In the genomic region with DNA sequence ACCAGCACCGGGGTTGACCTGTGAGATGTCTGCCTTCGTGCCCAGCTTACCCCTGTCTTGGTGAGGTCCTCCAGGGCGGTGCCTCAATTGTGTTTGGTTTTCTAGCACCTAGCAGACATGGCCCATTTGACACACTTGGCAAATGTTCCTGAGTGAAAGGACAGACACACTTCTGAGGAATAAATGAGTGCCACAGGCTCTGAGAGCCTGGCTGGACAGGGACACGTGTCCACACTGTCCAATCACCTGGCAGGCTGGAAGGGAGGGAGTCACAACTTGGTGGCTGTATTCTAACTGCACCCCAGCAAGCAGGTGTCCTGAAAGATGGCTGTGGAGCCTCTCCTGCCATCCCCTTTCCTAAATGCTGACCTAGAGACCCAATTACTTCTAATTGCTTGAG, we compare ENCODE assay signal across 15 cellular contexts. TPM values are rescaled to one million over a fixed set of nuclear protein-coding genes. Genes with fewer than 3 reads are reported as not detected.
DNase-seq lines count a peak whose midpoint lies in the region; ATAC-seq and TF ChIP-seq lines count a peak whose summit lies in the region.
"Had no signal": no experiment of that assay in that cellular context is flagged by ENCODE, and none has a peak within 500 bp of the region (broad histone marks: within the 10 kb centered on the region; RNA-seq: fewer than 3 reads in every experiment).

No MANE protein-coding gene starts in this region.

- no peak for DNase-seq in activated CD4-positive, alpha-beta T cell treated with anti-CD3 and anti-CD28 coated beads, Interleukin-2, amount 10 ng/mL, durations not matched to agents 7 days and 5 days
- DNase-seq in activated CD4-positive, alpha-beta T cell treated with anti-CD3 and anti-CD28 coated beads, Interleukin-2, amount 50 U/mL, for 48 hours, result no peak
- DNase-seq in Peyer's patch (no peak), esophagus muscularis mucosa (ENCODE audit: extremely low spot score) (no peak), RPMI8226 (no peak), posterior vena cava (ENCODE audit: low spot score) (no peak), WTC11 (ENCODE audit: low spot score) (no peak)
- DNase-seq: foreskin keratinocyte, NCI-H2081 treated with DMSO at 0.1 percent for 48 hours, nephron progenitor cell had no signal

- 92% methylated on average over 2 of the region's 4 CpGs for WGBS in esophagus muscularis mucosa

- H3K9me3 ChIP-seq in Peyer's patch (no peaks in the 10 kb centered on the region), esophagus muscularis mucosa (no peaks in the 10 kb centered on the region)

- no peak for ATAC-seq in stimulated activated memory B cell treated with anti-CD40 and anti-IgM and Interleukin-4, amounts not matched to agents 10 μg/mL and 1 μg/mL and 100 μg/mL, for 72 hours
- ATAC-seq in WTC11, result no peak
- ATAC-seq: foreskin keratinocyte, SK-N-SH treated with all-trans-retinoic acid at 6 μM for 48 hours had no signal

- peaks cover 82% of the 10 kb centered on the region for H3K4me1 Mint-ChIP-seq in activated CD4-positive, alpha-beta T cell treated with anti-CD3 and anti-CD28 coated beads, Interleukin-2, amount 10 ng/mL, durations not matched to agents 7 days and 5 days
- peaks cover 86% of the 10 kb centered on the region for H3K4me1 Mint-ChIP-seq in stimulated activated memory B cell treated with anti-CD40 and anti-IgM and Interleukin-4, amounts not matched to agents 10 μg/mL and 1 μg/mL and 100 μg/mL, for 72 hours
- peaks cover 19% of the 10 kb centered on the region for H3K4me1 Mint-ChIP-seq in WTC11

- H3K36me3 Mint-ChIP-seq in activated CD4-positive, alpha-beta T cell treated with anti-CD3 and anti-CD28 coated beads, Interleukin-2, amount 10 ng/mL, durations not matched to agents 7 days and 5 days (ENCODE audit: low read depth), result peaks cover 61% of the 10 kb centered on the region
- peaks cover 70% of the 10 kb centered on the region for H3K36me3 Mint-ChIP-seq in stimulated activated memory B cell treated with anti-CD40 and anti-IgM and Interleukin-4, amounts not matched to agents 10 μg/mL and 1 μg/mL and 100 μg/mL, for 72 hours
- H3K36me3 Mint-ChIP-seq in WTC11, result peaks cover 5% of the 10 kb centered on the region; the same call in 1 of the 2 replicates

- H3K27ac ChIP-seq in Peyer's patch, result peak overlapping the region; percentile 65 to 100 (median 98)
- H3K27ac ChIP-seq in esophagus muscularis mucosa (replicated peaks in 1 of 4), result peak overlapping the region; percentile 83 to 99 (median 93)
- H3K27ac ChIP-seq: foreskin keratinocyte had no signal

- peaks cover 47 to 96% (median 59%) of the 10 kb centered on the region in 4 donors for H3K4me1 ChIP-seq in Peyer's patch
- peaks cover 92 to 100% (median 97%) of the 10 kb centered on the region in 4 donors for H3K4me1 ChIP-seq in esophagus muscularis mucosa

- TF ChIP-seq EP300 in esophagus muscularis mucosa (IDR thresholded peaks at IDR 0.05), result no peak

- no peak overlapping the region for H3K4me3 Mint-ChIP-seq in activated CD4-positive, alpha-beta T cell treated with anti-CD3 and anti-CD28 coated beads, Interleukin-2, amount 10 ng/mL, durations not matched to agents 7 days and 5 days
- peak overlapping the region; percentile 70 for H3K4me3 Mint-ChIP-seq in stimulated activated memory B cell treated with anti-CD40 and anti-IgM and Interleukin-4, amounts not matched to agents 10 μg/mL and 1 μg/mL and 100 μg/mL, for 72 hours
- H3K4me3 Mint-ChIP-seq in WTC11, result no peak overlapping the region
- H3K4me3 Mint-ChIP-seq: nephron progenitor cell had no signal

- TF ChIP-seq POLR2A in Peyer's patch (IDR thresholded peaks at IDR 0.05) (no peak), esophagus muscularis mucosa (IDR thresholded peaks at IDR 0.05; ENCODE audit: low read depth) (no peak)

- peak overlapping the region; percentile 77 for H3K27ac Mint-ChIP-seq in activated CD4-positive, alpha-beta T cell treated with anti-CD3 and anti-CD28 coated beads, Interleukin-2, amount 10 ng/mL, durations not matched to agents 7 days and 5 days
- H3K27ac Mint-ChIP-seq in stimulated activated memory B cell treated with anti-CD40 and anti-IgM and Interleukin-4, amounts not matched to agents 10 μg/mL and 1 μg/mL and 100 μg/mL, for 72 hours, result peak overlapping the region; percentile 90
- no peak overlapping the region; the same call in 1 of the 2 replicates for H3K27ac Mint-ChIP-seq in WTC11

- H3K4me3 ChIP-seq in Peyer's patch (no peak overlapping the region), esophagus muscularis mucosa (no peak overlapping the region)
- H3K4me3 ChIP-seq: skin epidermis had no signal

- TF ChIP-seq CTCF in Peyer's patch (IDR thresholded peaks at IDR 0.05), result no peak
- TF ChIP-seq CTCF in esophagus muscularis mucosa (IDR thresholded peaks at IDR 0.05), result no peak
- no peak for TF ChIP-seq CTCF in WTC11 (IDR thresholded peaks at IDR 0.05)

- H3K27me3 ChIP-seq in Peyer's patch (no peaks in the 10 kb centered on the region), esophagus muscularis mucosa (no peaks in the 10 kb centered on the region)
- H3K27me3 ChIP-seq: foreskin keratinocyte had no signal

- H3K36me3 ChIP-seq in Peyer's patch (peaks cover 0 to 3% (median 0%) of the 10 kb centered on the region in 3 donors), esophagus muscularis mucosa (peaks cover 0 to 3% (median 0%) of the 10 kb centered on the region in 4 donors)

- H3K27me3 Mint-ChIP-seq in activated CD4-positive, alpha-beta T cell treated with anti-CD3 and anti-CD28 coated beads, Interleukin-2, amount 10 ng/mL, durations not matched to agents 7 days and 5 days, result no peaks in the 10 kb centered on the region
- no peaks in the 10 kb centered on the region for H3K27me3 Mint-ChIP-seq in stimulated activated memory B cell treated with anti-CD40 and anti-IgM and Interleukin-4, amounts not matched to agents 10 μg/mL and 1 μg/mL and 100 μg/mL, for 72 hours
- H3K27me3 Mint-ChIP-seq in WTC11 (ENCODE audit: low read depth), result no peaks in the 10 kb centered on the region

- intact Hi-C loops in esophagus muscularis mucosa (cut with DNase I), result no loop called here
- intact Hi-C loops in posterior vena cava (cut with DNase I), result no loop called here

- POLR2A ChIA-PET in activated CD4-positive, alpha-beta T cell treated with anti-CD3 and anti-CD28 coated beads, Interleukin-2, amount 10 ng/mL, durations not matched to agents 7 days and 5 days (lab: Charles Lee), result no interaction called here
- POLR2A ChIA-PET in WTC11 (lab: Charles Lee), result no interaction called here

- H3K9me3 Mint-ChIP-seq in activated CD4-positive, alpha-beta T cell treated with anti-CD3 and anti-CD28 coated beads, Interleukin-2, amount 10 ng/mL, durations not matched to agents 7 days and 5 days, result no peaks in the 10 kb centered on the region
- H3K9me3 Mint-ChIP-seq in stimulated activated memory B cell treated with anti-CD40 and anti-IgM and Interleukin-4, amounts not matched to agents 10 μg/mL and 1 μg/mL and 100 μg/mL, for 72 hours, result no peaks in the 10 kb centered on the region
- no peaks in the 10 kb centered on the region for H3K9me3 Mint-ChIP-seq in WTC11
- H3K9me3 Mint-ChIP-seq: nephron progenitor cell had no signal

- CTCF ChIA-PET in activated CD4-positive, alpha-beta T cell treated with anti-CD3 and anti-CD28 coated beads, Interleukin-2, amount 10 ng/mL, durations not matched to agents 7 days and 5 days (lab: Charles Lee), result interaction anchor here (1.9 kb wide), 1 partner anchor 17 kb away, joined by 4 read pairs; no protein-coding TSS in a partner anchor
- CTCF ChIA-PET in WTC11 (lab: Charles Lee), result interaction anchor here (0.6 to 0.8 kb wide), 2 partner anchors 73 to 197 kb away, joined by 3 read pairs; no protein-coding TSS in a partner anchor

TF ChIP-seq in WTC11, 78 proteins besides CTCF, POLR2A, EP300 and RAD21:
- TF ChIP-seq ZNF416 (CRISPR knock-in tag; IDR thresholded peaks at IDR 0.05) (no peak), JAZF1 (CRISPR knock-in tag; IDR thresholded peaks at IDR 0.05) (no peak)
- TF ChIP-seq, protein P1, sequence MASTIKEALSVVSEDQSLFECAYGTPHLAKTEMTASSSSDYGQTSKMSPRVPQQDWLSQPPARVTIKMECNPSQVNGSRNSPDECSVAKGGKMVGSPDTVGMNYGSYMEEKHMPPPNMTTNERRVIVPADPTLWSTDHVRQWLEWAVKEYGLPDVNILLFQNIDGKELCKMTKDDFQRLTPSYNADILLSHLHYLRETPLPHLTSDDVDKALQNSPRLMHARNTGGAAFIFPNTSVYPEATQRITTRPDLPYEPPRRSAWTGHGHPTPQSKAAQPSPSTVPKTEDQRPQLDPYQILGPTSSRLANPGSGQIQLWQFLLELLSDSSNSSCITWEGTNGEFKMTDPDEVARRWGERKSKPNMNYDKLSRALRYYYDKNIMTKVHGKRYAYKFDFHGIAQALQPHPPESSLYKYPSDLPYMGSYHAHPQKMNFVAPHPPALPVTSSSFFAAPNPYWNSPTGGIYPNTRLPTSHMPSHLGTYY (CRISPR knock-in tag; IDR thresholded peaks at IDR 0.05), result no peak
- TF ChIP-seq, protein P2, sequence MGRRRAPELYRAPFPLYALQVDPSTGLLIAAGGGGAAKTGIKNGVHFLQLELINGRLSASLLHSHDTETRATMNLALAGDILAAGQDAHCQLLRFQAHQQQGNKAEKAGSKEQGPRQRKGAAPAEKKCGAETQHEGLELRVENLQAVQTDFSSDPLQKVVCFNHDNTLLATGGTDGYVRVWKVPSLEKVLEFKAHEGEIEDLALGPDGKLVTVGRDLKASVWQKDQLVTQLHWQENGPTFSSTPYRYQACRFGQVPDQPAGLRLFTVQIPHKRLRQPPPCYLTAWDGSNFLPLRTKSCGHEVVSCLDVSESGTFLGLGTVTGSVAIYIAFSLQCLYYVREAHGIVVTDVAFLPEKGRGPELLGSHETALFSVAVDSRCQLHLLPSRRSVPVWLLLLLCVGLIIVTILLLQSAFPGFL (CRISPR knock-in tag; IDR thresholded peaks at IDR 0.05; ENCODE audit: borderline replicate concordance), result no peak

RNA-seq across cellular contexts. Expression of a gene that starts 7.4 kb away (rescaled TPM):
- total RNA-seq in activated CD4-positive, alpha-beta T cell treated with anti-CD3 and anti-CD28 coated beads, Interleukin-2, amount 10 ng/mL, durations not matched to agents 7 days and 5 days, result 10 to 100 TPM; 25.8 to 26.0 TPM
- total RNA-seq in Peyer's patch, result 10 to 100 TPM; 16.5 to 30.4 (median 24.7) TPM
- 10 to 100 TPM in 3 of 4 donors, 1 to 10 TPM in 1; 7.8 to 26.5 (median 10.6) TPM for total RNA-seq in esophagus muscularis mucosa
- 1 to 10 TPM; 9.1 to 9.7 TPM for total RNA-seq in posterior vena cava
- 3.3 to 4.0 TPM (median 3.8 TPM) in 3 replicates for total RNA-seq in WTC11 (2021)

RNA-seq across cellular contexts. Expression of a gene that starts 47.5 kb away (rescaled TPM):
- under 1 TPM; 0.27 to 0.67 TPM for total RNA-seq in activated CD4-positive, alpha-beta T cell treated with anti-CD3 and anti-CD28 coated beads, Interleukin-2, amount 10 ng/mL, durations not matched to agents 7 days and 5 days
- total RNA-seq in Peyer's patch (not detected), esophagus muscularis mucosa (not detected), posterior vena cava (not detected), WTC11 (2021) (0.14 to 0.15 TPM in 2 of 3 replicates, not detected in the other)
- total RNA-seq: A673, foreskin keratinocyte, urinary bladder had no signal
